Comparison of ENCODE assay signal across 8 cellular contexts in genomic region chr7:141158562-141158961, GRCh38.
DNase-seq lines count a peak whose midpoint lies in the region; ATAC-seq and TF ChIP-seq lines count a peak whose summit lies in the region.

No MANE protein-coding gene starts in this region.

- peak; percentile 69 for ATAC-seq in GM21367 (IDR thresholded peaks at IDR 0.05; ENCODE audit: unreplicated experiment)

- no peak overlapping the region for H2BK5ac ChIP-seq in neuronal stem cell (ENCODE audit: low read length)

- H3K79me1 ChIP-seq in neuronal stem cell (ENCODE audit: low read depth, low read length), result no peaks in the 10 kb centered on the region

- no peak overlapping the region for H3K23ac ChIP-seq in neuronal stem cell (ENCODE audit: low read depth, low read length, poor library complexity)

- H2AK5ac ChIP-seq in neuronal stem cell (ENCODE audit: low read depth, low read length), result no peak overlapping the region

- no CpG with 5 or more reads among the region's 4 CpGs for WGBS in neuronal stem cell (ENCODE audit: extremely low coverage in 2 of 2, insufficient read length in 2 of 2, insufficient replicate concordance in 1 of 2), 2 donors

- H3K18ac ChIP-seq in neuronal stem cell (ENCODE audit: low read length), result no peak overlapping the region

- H4K91ac ChIP-seq in neuronal stem cell (ENCODE audit: low read depth, low read length, poor library complexity), result no peak overlapping the region

- no peak overlapping the region for H3K9ac ChIP-seq in neuronal stem cell (ENCODE audit: low read depth, low read length, poor library complexity)

- H2BK12ac ChIP-seq in neuronal stem cell (ENCODE audit: low read length), result no peak overlapping the region

- no peak overlapping the region for H3K14ac ChIP-seq in neuronal stem cell (ENCODE audit: low read length)

- H3K27me3 ChIP-seq in neuronal stem cell (ENCODE audit: control insufficient read depth in 3 of 3, insufficient read depth in 3 of 3, low read depth in 1 of 3, low read length in 3 of 3), result no peaks in the 10 kb centered on the region

- H3K36me3 ChIP-seq in neuronal stem cell (replicated peaks in 1 of 2; ENCODE audit: control insufficient read depth in 2 of 2, insufficient read depth in 2 of 2, low read length in 2 of 2), result peaks cover 0 to 2% of the 10 kb centered on the region in 2 donors

- DNase-seq in A172 (ENCODE audit: low spot score) (peak; percentile 96), NOMO-1 treated with DMSO at 0.1 percent for 48 hours (lab: John Stamatoyannopoulos, UW; ENCODE audit: unreplicated experiment) (peak; percentile 43), fibroblast of villous mesenchyme (ENCODE audit: low read depth) (peak; percentile 95), NCI-H2081 treated with DMSO at 0.1 percent for 48 hours (lab: John Stamatoyannopoulos, UW) (no peak), neuronal stem cell (ENCODE audit: low spot score) (no peak), NCI-H1092 (lab: John Stamatoyannopoulos, UW) (no peak)
- DNase-seq in activated CD8-positive, alpha-beta memory T cell treated with anti-CD3 and anti-CD28 coated beads, Interleukin-2, amount 50 U/mL, for 48 hours, result no peak

- H3K4me3 ChIP-seq in fibroblast of villous mesenchyme (ENCODE audit: low read depth, low read length) (no peak overlapping the region), neuronal stem cell (ENCODE audit: low read length in 2 of 2) (peak overlapping the region in 1 of 2 donors; percentile 26)

- H3K4ac ChIP-seq in neuronal stem cell (ENCODE audit: low read length), result no peak overlapping the region

- no peak overlapping the region for H2BK15ac ChIP-seq in neuronal stem cell (ENCODE audit: low read length)

- no peak overlapping the region for H2AFZ ChIP-seq in neuronal stem cell (ENCODE audit: low read length)

- no peak overlapping the region for H2BK120ac ChIP-seq in neuronal stem cell (ENCODE audit: low read depth, low read length)

- H3K27ac ChIP-seq in neuronal stem cell (replicated peaks; ENCODE audit: low read length), result no peak overlapping the region

- no peak overlapping the region for H4K8ac ChIP-seq in neuronal stem cell (ENCODE audit: low read depth, low read length)

- peaks cover 0 to 2% of the 10 kb centered on the region in 2 donors for H3K9me3 ChIP-seq in neuronal stem cell (replicated peaks in 1 of 2; ENCODE audit: control insufficient read depth in 2 of 2, insufficient read depth in 1 of 2, low read depth in 1 of 2, low read length in 2 of 2)

- TF ChIP-seq CTCF in fibroblast of villous mesenchyme (IDR thresholded peaks at IDR 0.05; ENCODE audit: insufficient read depth, low read depth, low read length), result no peak

- H3K4me2 ChIP-seq in neuronal stem cell (ENCODE audit: insufficient read depth, low read length, poor library complexity, severe bottlenecking), result no peak overlapping the region

- H3K4me1 ChIP-seq in neuronal stem cell (ENCODE audit: control insufficient read depth in 2 of 2, insufficient read depth in 1 of 2, low read depth in 1 of 2, low read length in 2 of 2), result peaks cover 0 to 8% of the 10 kb centered on the region in 2 donors

Comparison
In these comparisons a context has a peak if more than half of its experiments do, and no peak if none do; other contexts are left out.
1. DNase-seq: peak in A172 (single experiment), NOMO-1 treated with DMSO at 0.1 percent for 48 hours (single experiment) and fibroblast of villous mesenchyme (single experiment); none in NCI-H2081 treated with DMSO at 0.1 percent for 48 hours (single experiment), activated CD8-positive, alpha-beta memory T cell treated with anti-CD3 and anti-CD28 coated beads, Interleukin-2, amount 50 U/mL, for 48 hours (single experiment), neuronal stem cell (single experiment) and NCI-H1092 (single experiment).